Comparison of ENCODE assay signal across 27 cellular contexts in the genomic region with DNA sequence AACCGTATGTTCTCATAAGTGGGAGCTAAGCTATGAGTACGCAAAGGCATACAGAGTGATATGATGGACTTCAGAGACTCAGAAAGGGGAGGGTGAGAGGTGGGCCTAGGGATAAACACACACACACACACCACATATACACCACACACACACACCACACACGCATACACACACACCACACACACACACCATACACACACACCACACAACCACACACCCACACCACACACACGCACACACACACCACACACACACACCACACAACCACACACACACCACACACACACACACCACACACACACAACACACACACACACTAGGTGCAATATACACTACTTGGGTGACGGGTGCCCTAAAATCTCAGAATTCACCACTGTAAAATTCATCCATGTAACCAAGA.
"Had no signal": no experiment of that assay in that cellular context is flagged by ENCODE, and none has a peak within 500 bp of the region (broad histone marks: within the 10 kb centered on the region; RNA-seq: fewer than 3 reads in every experiment).

No MANE protein-coding gene starts in this region.

- ATAC-seq: activated CD4-positive, alpha-beta T cell treated with anti-CD3 and anti-CD28 coated beads for 36 hours; activated CD4-positive, CD25-positive, alpha-beta regulatory T cell treated with anti-CD3 and anti-CD28 coated beads, Interleukin-2, amount 50 U/mL, for 24 hours; activated CD8-positive, alpha-beta T cell treated with anti-CD3 and anti-CD28 coated beads, Interleukin-2, amount 10 ng/mL, durations not matched to agents 7 days and 5 days; activated naive CD8-positive, alpha-beta T cell treated with anti-CD3 and anti-CD28 coated beads, Interleukin-2, amount 50 U/mL, for 24 hours; activated T-cell treated with anti-CD3 and anti-CD28 coated beads, Interleukin-2, amount 50 U/mL, for 4 hours; WTC11 had no signal

- H3K36me3 ChIP-seq: brain microvascular endothelial cell, cardiac muscle cell, SJCRH30 had no signal

- H3K9me3 ChIP-seq: SJCRH30 had no signal

- H3K27me3 ChIP-seq: brain microvascular endothelial cell, cardiac muscle cell, SJCRH30 had no signal

- H3K27ac ChIP-seq: brain microvascular endothelial cell, cardiac muscle cell, SJCRH30, SK-N-MC had no signal

- H3K4me3 ChIP-seq: cardiac muscle cell, SJCRH30, SK-N-MC had no signal

- DNase-seq: activated CD4-positive, alpha-beta T cell treated with anti-CD3 and anti-CD28 coated beads for 36 hours; activated CD4-positive, alpha-beta T cell treated with anti-CD3 and anti-CD28 coated beads, Interleukin-2, amount 10 ng/mL, durations not matched to agents 7 days and 5 days; activated CD4-positive, alpha-beta T cell treated with anti-CD3 and anti-CD28 coated beads, Interleukin-2, amount 50 U/mL, for 48 hours; activated CD8-positive, alpha-beta memory T cell treated with anti-CD3 and anti-CD28 coated beads, Interleukin-2, amount 50 U/mL, for 4 hours; activated CD8-positive, alpha-beta T cell treated with anti-CD3 and anti-CD28 coated beads, Interleukin-2, amount 10 ng/mL, durations not matched to agents 7 days and 5 days; activated gamma-delta T cell treated with Interleukin-2 at 50 U/mL for 16 hours; activated naive CD4-positive, alpha-beta T cell treated with anti-CD3 and anti-CD28 coated beads, Interleukin-2, amount 10 ng/mL, durations not matched to agents 7 days and 5 days; activated naive CD8-positive, alpha-beta T cell treated with anti-CD3 and anti-CD28 coated beads, Interleukin-2, amount 50 U/mL, for 24 hours; activated T-cell treated with anti-CD3 and anti-CD28 coated beads for 4 hours; activated T-cell treated with anti-CD3 and anti-CD28 coated beads, Interleukin-2, amount 50 U/mL, for 4 hours; anterior cingulate cortex; brain microvascular endothelial cell; Karpas-422; NCI-H1105; NCI-H1436; NCI-H1694; NCI-H1930; NCI-H2081 treated with DMSO at 0.1 percent for 48 hours; NCI-H226; NCI-H446 treated with DMSO at 0.1 percent for 48 hours; NCI-H524 treated with DMSO at 0.1 percent for 48 hours; SHP77; SJCRH30 had no signal
